In genomic region chr20:37980876-37981275, GRCh38 we compare ENCODE assay signal across 17 cellular contexts. TPM values are rescaled to one million over a fixed set of nuclear protein-coding genes. Genes with fewer than 3 reads are reported as not detected.
DNase-seq lines count a peak whose midpoint lies in the region; ATAC-seq and TF ChIP-seq lines count a peak whose summit lies in the region.
"Had no signal": no experiment of that assay in that cellular context is flagged by ENCODE, and none has a peak within 500 bp of the region (broad histone marks: within the 10 kb centered on the region; RNA-seq: fewer than 3 reads in every experiment).

No MANE protein-coding gene starts in this region.

- no peaks in the 10 kb centered on the region for H3K9me3 ChIP-seq in mammary epithelial cell (replicated peaks; ENCODE audit: insufficient read depth, low read length)
- no peaks in the 10 kb centered on the region for H3K9me3 ChIP-seq in sigmoid colon

- no peak overlapping the region for H3K4me3 ChIP-seq in mammary epithelial cell (replicated peaks in 1 of 3; ENCODE audit: insufficient read depth in 1 of 3, low read depth in 2 of 3, low read length in 3 of 3)
- no peak overlapping the region for H3K4me3 ChIP-seq in sigmoid colon
- H3K4me3 ChIP-seq: GM23248 had no signal

- H3K36me3 ChIP-seq in mammary epithelial cell (ENCODE audit: insufficient read depth, low read length) (no peaks in the 10 kb centered on the region), sigmoid colon (peaks cover 0 to 29% (median 3%) of the 10 kb centered on the region in 4 donors)

- BruUV-seq in MCF 10A (replicated peaks; lab: Mats Ljungman, UMichigan) (no TSS peak), mammary epithelial cell (replicated peaks; lab: Mats Ljungman, UMichigan) (no TSS peak)

- H3K4me1 Mint-ChIP-seq in MCF 10A (ENCODE audit: insufficient read depth, unreplicated experiment) (peaks cover 6% of the 10 kb centered on the region), WTC11 (peaks cover 19% of the 10 kb centered on the region)

- TF ChIP-seq POLR2A in sigmoid colon (IDR thresholded peaks at IDR 0.05): no peak

- H3K4me2 ChIP-seq in mammary epithelial cell (ENCODE audit: insufficient read depth, low read depth, low read length): no peak overlapping the region

- H3K4me1 ChIP-seq in mammary epithelial cell (ENCODE audit: insufficient read depth, low read length) (no peaks in the 10 kb centered on the region), sigmoid colon (peaks cover 0 to under 1% (median 0%) of the 10 kb centered on the region in 4 donors)

- no peaks in the 10 kb centered on the region for H3K27me3 ChIP-seq in mammary epithelial cell (ENCODE audit: insufficient read depth, low read length)
- H3K27me3 ChIP-seq in sigmoid colon: no peaks in the 10 kb centered on the region
- H3K27me3 ChIP-seq: BE2C had no signal

- no peaks in the 10 kb centered on the region for H4K20me1 ChIP-seq in mammary epithelial cell (ENCODE audit: insufficient read depth, low read length)

- DNase-seq in MCF 10A (ENCODE audit: unreplicated experiment) (no peak), mammary epithelial cell (no peak), WTC11 (ENCODE audit: low spot score) (no peak), iPS-NIHi11 (ENCODE audit: low spot score) (peak; percentile 26), sigmoid colon (no peak), foreskin melanocyte (no peak), GM19240 (ENCODE audit: insufficient read length, low spot score) (no peak)
- DNase-seq: BE2C; CD4-positive, alpha-beta memory T cell; DMS153; DMS79 treated with DMSO at 0.1 percent for 48 hours; EL; GM23248; HCEC 1CT; HFFc6 had no signal

- TF ChIP-seq EP300 in sigmoid colon (IDR thresholded peaks at IDR 0.05): no peak

- TF ChIP-seq CTCF in MCF 10A (IDR thresholded peaks at IDR 0.05; ENCODE audit: unreplicated experiment): no peak
- TF ChIP-seq CTCF in mammary epithelial cell (conservative IDR thresholded peaks at IDR 0.05 in 1 of 2, IDR thresholded peaks at IDR 0.05 in 1 of 2; ENCODE audit: extremely low read depth in 1 of 2, insufficient read depth in 1 of 2, low read depth in 1 of 2, low read length in 2 of 2): no peak
- no peak for TF ChIP-seq CTCF in WTC11 (IDR thresholded peaks at IDR 0.05)
- no peak for TF ChIP-seq CTCF in sigmoid colon (IDR thresholded peaks at IDR 0.05)

- peak; percentile 62 for ATAC-seq in WTC11
- ATAC-seq: HepG2 had no signal

- intact Hi-C loops in MCF 10A (cut with micrococcal nuclease) (no loop called here), mammary epithelial cell (cut with micrococcal nuclease) (no loop called here), sigmoid colon (cut with DNase I) (no loop called here)

- POLR2A ChIA-PET in MCF 10A (lab: Yijun Ruan, JAX): interaction anchor here (1.4 kb wide), 1 partner anchor 12 kb away, joined by 3 read pairs; no protein-coding TSS in a partner anchor
- POLR2A ChIA-PET in WTC11 (lab: Charles Lee): interaction anchor here (0.6 kb wide), 1 partner anchor 118 kb away, joined by 4 read pairs; no protein-coding TSS in a partner anchor

- no peaks in the 10 kb centered on the region for H3K79me2 ChIP-seq in mammary epithelial cell (ENCODE audit: insufficient read depth, low read length)

- no peak overlapping the region for H3K27ac ChIP-seq in mammary epithelial cell (ENCODE audit: insufficient read depth, low read depth, low read length)
- H3K27ac ChIP-seq in sigmoid colon: no peak overlapping the region
- H3K27ac ChIP-seq: C4-2B, GM23248 had no signal

- no peak overlapping the region for H3K9ac ChIP-seq in mammary epithelial cell (ENCODE audit: insufficient read depth, low read length)
- H3K9ac ChIP-seq: GM23248 had no signal

- 95% methylated on average over 6 of the region's 6 CpGs for WGBS in mammary epithelial cell (ENCODE audit: low coverage, missing lambda C conversion rate)
- 96 to 97% methylated on average over 6 of the region's 6 CpGs for WGBS in sigmoid colon, 2 donors

- H3K27ac Mint-ChIP-seq in MCF 10A (ENCODE audit: low read depth, unreplicated experiment) (peak overlapping the region; percentile 61), WTC11 (no peak overlapping the region)
- H3K27ac Mint-ChIP-seq: CD4-positive, alpha-beta memory T cell; HFFc6 had no signal

- in situ Hi-C loops in mammary epithelial cell (cut with MboI; ENCODE audit: low sequenced_read_pairs in 2 of 2): no loop called here

- no peak overlapping the region for H2AFZ ChIP-seq in mammary epithelial cell (ENCODE audit: low read depth, low read length)
- H2AFZ ChIP-seq: GM23248 had no signal

- H3K9me3 Mint-ChIP-seq in MCF 10A (ENCODE audit: unreplicated experiment): no peaks in the 10 kb centered on the region
- no peaks in the 10 kb centered on the region for H3K9me3 Mint-ChIP-seq in WTC11
- H3K9me3 Mint-ChIP-seq: HFFc6 had no signal

- CTCF ChIA-PET in MCF 10A (lab: Yijun Ruan, JAX): interaction anchor here (0.8 to 1.2 kb wide), 2 partner anchors 12 to 77 kb away, joined by 3 to 5 read pairs; no protein-coding TSS in a partner anchor
- CTCF ChIA-PET in mammary epithelial cell (lab: Charles Lee; ENCODE audit: low non-redundant PET): no interaction called here
- CTCF ChIA-PET in WTC11 (lab: Charles Lee): interaction anchor here (0.7 to 3.3 kb wide), 18 partner anchors 9 to 417 kb away, joined by 3 to 32 read pairs (median 4); partner anchors contain the start of gene VSTM2L

- dilution Hi-C loops in mammary epithelial cell (cut with HindIII; ENCODE audit: low sequenced_read_pairs): no loop called here

- H3K27me3 Mint-ChIP-seq in MCF 10A (ENCODE audit: insufficient read depth, unreplicated experiment): no peaks in the 10 kb centered on the region
- no peaks in the 10 kb centered on the region; the same call in 1 of the 2 replicates for H3K27me3 Mint-ChIP-seq in WTC11 (ENCODE audit: low read depth)
- H3K27me3 Mint-ChIP-seq: CD4-positive, alpha-beta memory T cell had no signal

- H3K4me3 Mint-ChIP-seq in MCF 10A (ENCODE audit: unreplicated experiment): no peak overlapping the region
- no peak overlapping the region for H3K4me3 Mint-ChIP-seq in WTC11
- H3K4me3 Mint-ChIP-seq: CD4-positive, alpha-beta memory T cell; HFFc6 had no signal

- H3K36me3 Mint-ChIP-seq in MCF 10A (ENCODE audit: insufficient read depth, unreplicated experiment) (peaks cover 18% of the 10 kb centered on the region), WTC11 (peaks cover 16% of the 10 kb centered on the region)

TF ChIP-seq in WTC11, 78 proteins besides CTCF, POLR2A, EP300 and RAD21:
- TF ChIP-seq, protein P1, sequence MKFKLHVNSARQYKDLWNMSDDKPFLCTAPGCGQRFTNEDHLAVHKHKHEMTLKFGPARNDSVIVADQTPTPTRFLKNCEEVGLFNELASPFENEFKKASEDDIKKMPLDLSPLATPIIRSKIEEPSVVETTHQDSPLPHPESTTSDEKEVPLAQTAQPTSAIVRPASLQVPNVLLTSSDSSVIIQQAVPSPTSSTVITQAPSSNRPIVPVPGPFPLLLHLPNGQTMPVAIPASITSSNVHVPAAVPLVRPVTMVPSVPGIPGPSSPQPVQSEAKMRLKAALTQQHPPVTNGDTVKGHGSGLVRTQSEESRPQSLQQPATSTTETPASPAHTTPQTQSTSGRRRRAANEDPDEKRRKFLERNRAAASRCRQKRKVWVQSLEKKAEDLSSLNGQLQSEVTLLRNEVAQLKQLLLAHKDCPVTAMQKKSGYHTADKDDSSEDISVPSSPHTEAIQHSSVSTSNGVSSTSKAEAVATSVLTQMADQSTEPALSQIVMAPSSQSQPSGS (CRISPR knock-in tag; IDR thresholded peaks at IDR 0.05; ENCODE audit: borderline replicate concordance, low read depth): no peak
- no peak for TF ChIP-seq ZNF138 (CRISPR knock-in tag; conservative IDR thresholded peaks at IDR 0.05)
- TF ChIP-seq, protein P2, sequence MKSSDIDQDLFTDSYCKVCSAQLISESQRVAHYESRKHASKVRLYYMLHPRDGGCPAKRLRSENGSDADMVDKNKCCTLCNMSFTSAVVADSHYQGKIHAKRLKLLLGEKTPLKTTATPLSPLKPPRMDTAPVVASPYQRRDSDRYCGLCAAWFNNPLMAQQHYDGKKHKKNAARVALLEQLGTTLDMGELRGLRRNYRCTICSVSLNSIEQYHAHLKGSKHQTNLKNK (CRISPR knock-in tag; IDR thresholded peaks at IDR 0.05): no peak

RNA-seq across cellular contexts. Expression of gene TTI1, which starts 52.4 kb away (rescaled TPM):
- total RNA-seq in MCF 10A (2022) (17.1 and 18.3 TPM in 2 replicates), mammary epithelial cell (10 to 100 TPM; 18.0 to 24.3 TPM), WTC11 (2021) (42.8 to 43.5 TPM (median 43.4 TPM) in 3 replicates), sigmoid colon (10 to 100 TPM in 3 of 4 donors, 1 to 10 TPM in 1; 9.6 to 11.7 (median 11.0) TPM)
- polyA plus RNA-seq in mammary epithelial cell (20.4 TPM), sigmoid colon (10 to 100 TPM in 1 of 3 donors, 1 to 10 TPM in 2; 2.4 to 11.3 (median 4.4) TPM)
- 25.5 TPM for polyA minus RNA-seq in mammary epithelial cell

RNA-seq across cellular contexts. Expression of gene RPRD1B, which starts 52.7 kb away (rescaled TPM):
- 42.6 and 53.0 TPM in 2 replicates for total RNA-seq in MCF 10A (2022)
- total RNA-seq in mammary epithelial cell: 10 to 100 TPM; 18.3 to 32.7 TPM
- 17.0 TPM for polyA plus RNA-seq in mammary epithelial cell
- 25.0 TPM for polyA minus RNA-seq in mammary epithelial cell
- total RNA-seq in WTC11 (2021): 21.4 to 25.5 TPM (median 21.5 TPM) in 3 replicates
- 10 to 100 TPM; 27.2 to 31.9 (median 29.7) TPM for total RNA-seq in sigmoid colon
- polyA plus RNA-seq in sigmoid colon: 10 to 100 TPM; 10.2 to 17.0 (median 12.3) TPM
